ENCODE assay signal across 9 cellular contexts in genomic region chr4:109548655-109549054, GRCh38. TPM values are rescaled to one million over a fixed set of nuclear protein-coding genes. Genes with fewer than 3 reads are reported as not detected.
DNase-seq lines count a peak whose midpoint lies in the region; ATAC-seq, FAIRE-seq and TF ChIP-seq lines count a peak whose summit lies in the region.
"Had no signal": no experiment of that assay in that cellular context is flagged by ENCODE, and none has a peak within 500 bp of the region (broad histone marks: within the 10 kb centered on the region; RNA-seq: fewer than 3 reads in every experiment).

No MANE protein-coding gene starts in this region.

- H3K4me1 ChIP-seq in keratinocyte (ENCODE audit: control insufficient read depth, extremely low read depth, insufficient read depth, low read length) (peaks cover 15% of the 10 kb centered on the region), tibial nerve (no peaks in the 10 kb centered on the region)

- H3K9me1 ChIP-seq in keratinocyte (ENCODE audit: control insufficient read depth, extremely low read depth, insufficient read depth, low read length), result no peaks in the 10 kb centered on the region

- H3K9me3 ChIP-seq in AG04450 (ENCODE audit: control insufficient read depth, insufficient read depth, low read length) (no peaks in the 10 kb centered on the region), keratinocyte (ENCODE audit: control insufficient read depth, low read depth, low read length) (no peaks in the 10 kb centered on the region), tibial nerve (no peaks in the 10 kb centered on the region)

- H3K36me3 ChIP-seq in keratinocyte (ENCODE audit: control insufficient read depth in 2 of 2, extremely low read depth in 1 of 2, insufficient read depth in 2 of 2, low read length in 2 of 2) (peaks cover 1 to 3% of the 10 kb centered on the region in 2 experiments), tibial nerve (peaks cover 0 to 54% (median 0%) of the 10 kb centered on the region in 3 donors)

- H3K27me3 ChIP-seq in AG04450 (ENCODE audit: control insufficient read depth, insufficient read depth, low read length) (no peaks in the 10 kb centered on the region), keratinocyte (ENCODE audit: control insufficient read depth, extremely low read depth, insufficient read depth, low read length) (no peaks in the 10 kb centered on the region), tibial nerve (no peaks in the 10 kb centered on the region)

- H3K4me1 Mint-ChIP-seq in activated T-cell treated with anti-CD3 and anti-CD28 coated beads, Interleukin-2, amount 50 U/mL, for 72 hours (ENCODE audit: low read depth), result peaks cover 15% of the 10 kb centered on the region

- DNase-seq in AG04450 (ENCODE audit: low read depth, low spot score) (peak; percentile 45), HK-2 (ENCODE audit: unreplicated experiment) (peak; percentile 70), keratinocyte (ENCODE audit: low read depth, low spot score) (peak; percentile 79), tibial nerve (ENCODE audit: low spot score in 2 of 2) (no peak), anterior cingulate cortex (lab: John Stamatoyannopoulos, UW) (no peak), left colon (no peak)
- DNase-seq in activated T-cell treated with anti-CD3 and anti-CD28 coated beads, Interleukin-2, amount 50 U/mL, for 72 hours, result no peak
- DNase-seq: cerebellar nuclear complex had no signal

- H3K4me2 ChIP-seq in keratinocyte (ENCODE audit: control insufficient read depth, extremely low read depth, insufficient read depth, low read depth, low read length), result peak overlapping the region; percentile 75

- dilution Hi-C loops in keratinocyte (cut with MboI; ENCODE audit: extremely low pct_ligation_motif_present, low sequenced_read_pairs), result no loop called here

- no peak overlapping the region for H3K4me3 Mint-ChIP-seq in activated T-cell treated with anti-CD3 and anti-CD28 coated beads, Interleukin-2, amount 50 U/mL, for 72 hours

- H3K27ac Mint-ChIP-seq in activated T-cell treated with anti-CD3 and anti-CD28 coated beads, Interleukin-2, amount 50 U/mL, for 72 hours, result peak overlapping the region; percentile 18

- peak; percentile 57 to 78 for ATAC-seq in activated T-cell treated with anti-CD3 and anti-CD28 coated beads, Interleukin-2, amount 50 U/mL, for 72 hours (replicated peaks in 1 of 2)
- ATAC-seq in left colon (no peak), GM19455 (IDR thresholded peaks at IDR 0.05; ENCODE audit: unreplicated experiment) (no peak)

- no peak for TF ChIP-seq CTCF in AG04450 (IDR thresholded peaks at IDR 0.05; ENCODE audit: low read depth, low read length)
- no peak for TF ChIP-seq CTCF in keratinocyte (optimal IDR thresholded peaks at IDR 0.05 in 1 of 3, IDR thresholded peaks at IDR 0.05 in 1 of 3, conservative IDR thresholded peaks at IDR 0.05 in 1 of 3; ENCODE audit: extremely low read depth in 1 of 3, insufficient read depth in 2 of 3, low read length in 3 of 3)
- no peak for TF ChIP-seq CTCF in tibial nerve (IDR thresholded peaks at IDR 0.05)

- no peak for TF ChIP-seq POLR2A in tibial nerve (IDR thresholded peaks at IDR 0.05)

- no peak overlapping the region for H3K9ac ChIP-seq in keratinocyte (ENCODE audit: control insufficient read depth, extremely low read depth, insufficient read depth, low read length)

- no peaks in the 10 kb centered on the region for H3K79me2 ChIP-seq in keratinocyte (ENCODE audit: control insufficient read depth, insufficient read depth, low read length)

- CTCF ChIA-PET in AG04450 (lab: Charles Lee), result no interaction called here

- TF ChIP-seq EP300 in tibial nerve (IDR thresholded peaks at IDR 0.05), result peak in 1 of 2 donors; percentile 59

- peak; percentile 97 for FAIRE-seq in keratinocyte (lab: Jason Lieb, UNC)

- intact Hi-C loops in left colon (cut with DNase I, micrococcal nuclease), result no loop called here

- H3K27ac ChIP-seq in AG04450 (ENCODE audit: low read depth, low read length), result peak overlapping the region; percentile 35
- peak overlapping the region; percentile 49 for H3K27ac ChIP-seq in keratinocyte (ENCODE audit: control insufficient read depth, insufficient read depth, low read length)
- peak overlapping the region in 2 of 4 donors; percentile 19 to 20 for H3K27ac ChIP-seq in tibial nerve

- peaks cover 2% of the 10 kb centered on the region in 2 donors for H3K9me3 Mint-ChIP-seq in activated T-cell treated with anti-CD3 and anti-CD28 coated beads, Interleukin-2, amount 50 U/mL, for 72 hours

- H3K36me3 Mint-ChIP-seq in activated T-cell treated with anti-CD3 and anti-CD28 coated beads, Interleukin-2, amount 50 U/mL, for 72 hours (ENCODE audit: insufficient read depth in 2 of 2), result peaks cover 4 to 5% of the 10 kb centered on the region in 2 donors

- H2AFZ ChIP-seq in keratinocyte (ENCODE audit: control insufficient read depth, low read length), result peak overlapping the region; percentile 21

- WGBS in tibial nerve, 2 donors, result 51 to 56% methylated on average over 2 of the region's 2 CpGs

- POLR2A ChIA-PET in AG04450 (lab: Yijun Ruan, JAX), result no interaction called here

- no peaks in the 10 kb centered on the region for H4K20me1 ChIP-seq in keratinocyte (ENCODE audit: control insufficient read depth, extremely low read depth, insufficient read depth, low read length)

- no peaks in the 10 kb centered on the region for H3K27me3 Mint-ChIP-seq in activated T-cell treated with anti-CD3 and anti-CD28 coated beads, Interleukin-2, amount 50 U/mL, for 72 hours (ENCODE audit: low read depth)

- no peak overlapping the region for H3K4me3 ChIP-seq in AG04450 (ENCODE audit: low read depth, low read length)
- peak overlapping the region in 2 of 3 experiments; percentile 25 to 43 for H3K4me3 ChIP-seq in keratinocyte (ENCODE audit: control insufficient read depth in 2 of 3, extremely low read depth in 1 of 3, insufficient read depth in 2 of 3, low read depth in 1 of 3, low read length in 3 of 3)
- H3K4me3 ChIP-seq in tibial nerve, result no peak overlapping the region

RNA-seq across cellular contexts. Expression of gene MCUB, which starts 11.4 kb away (rescaled TPM):
- 13.7 and 16.8 TPM in 2 replicates for polyA plus RNA-seq in AG04450 (2011; rRNA removed)
- polyA minus RNA-seq in AG04450 (2011; rRNA and poly(A)+ RNA removed), result 6.8 and 8.5 TPM in 2 replicates
- total RNA-seq in activated T-cell treated with anti-CD3 and anti-CD28 coated beads, Interleukin-2, amount 50 U/mL, for 72 hours, result 10 to 100 TPM; 43.8 to 52.0 TPM
- 13.1 to 20.6 TPM (median 20.3 TPM) in 3 replicates for polyA plus RNA-seq in keratinocyte
- polyA plus RNA-seq in keratinocyte (2011; ENCODE audit: low read depth), result 1.4 TPM
- 11.6 and 13.6 TPM in 2 replicates for polyA plus RNA-seq in keratinocyte (2011; cell fraction: cytosol; rRNA removed)
- 4.7 and 5.7 TPM in 2 replicates for polyA plus RNA-seq in keratinocyte (2011; cell fraction: nucleus; rRNA removed)
- 3.7 and 21.5 TPM in 2 replicates for polyA plus RNA-seq in keratinocyte (2012; ENCODE audit: low replicate concordance)
- 1.3 to 18.9 TPM (median 10.1 TPM) in 3 replicates for polyA minus RNA-seq in keratinocyte
- polyA minus RNA-seq in keratinocyte (2011; cell fraction: cytosol; rRNA and poly(A)+ RNA removed), result 7.5 TPM
- polyA minus RNA-seq in keratinocyte (2011; cell fraction: nucleus; rRNA and poly(A)+ RNA removed), result 3.6 and 4.6 TPM in 2 replicates
- 10 to 100 TPM; 15.5 to 57.3 (median 24.4) TPM for total RNA-seq in tibial nerve
- 1 to 10 TPM; 4.7 to 5.4 TPM for total RNA-seq in left colon

Comparison
In these comparisons a context has a peak if more than half of its experiments do, and no peak if none do; other contexts are left out.
1. DNase-seq: peak in AG04450 (single experiment), HK-2 (single experiment) and keratinocyte (single experiment); none in activated T-cell treated with anti-CD3 and anti-CD28 coated beads, Interleukin-2, amount 50 U/mL, for 72 hours (0 of 2), tibial nerve (0 of 2), anterior cingulate cortex (0 of 58) and left colon (0 of 2).
2. H3K4me3 ChIP-seq: peak in keratinocyte (2 of 3); none in AG04450 (single experiment) and tibial nerve (0 of 4).
3. ATAC-seq: peak in activated T-cell treated with anti-CD3 and anti-CD28 coated beads, Interleukin-2, amount 50 U/mL, for 72 hours (2 of 2); none in left colon (single experiment) and GM19455 (single experiment).